27 cellular contexts compared by ENCODE assay signal in the genomic region with DNA sequence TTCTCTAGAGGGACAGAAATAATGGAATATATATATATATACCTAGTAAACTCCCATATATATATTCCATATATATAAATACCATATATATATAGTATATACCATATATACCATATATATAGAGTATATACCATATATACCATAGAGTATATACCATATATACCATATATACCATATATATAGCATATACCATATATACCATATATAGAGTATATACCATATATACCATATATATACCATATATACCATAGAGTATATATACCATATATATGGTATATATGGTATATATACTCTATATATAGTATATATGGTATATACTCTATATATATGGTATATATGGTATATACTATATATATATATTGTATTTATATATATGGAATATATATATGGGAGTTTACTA.
"Had no signal": no experiment of that assay in that cellular context is flagged by ENCODE, and none has a peak within 500 bp of the region (broad histone marks: within the 10 kb centered on the region; RNA-seq: fewer than 3 reads in every experiment).

No MANE protein-coding gene starts in this region.

- H3K27ac ChIP-seq: brain microvascular endothelial cell, epithelial cell of prostate, esophagus squamous epithelium, heart left ventricle, hepatocyte had no signal

- FAIRE-seq: astrocyte, bronchial epithelial cell, endometrium, endothelial cell of umbilical vein had no signal

- DNase-seq: activated CD4-positive, alpha-beta memory T cell treated with anti-CD3 and anti-CD28 coated beads, Interleukin-2, amount 10 ng/mL, durations not matched to agents 7 days and 5 days; activated CD4-positive, alpha-beta T cell treated with anti-CD3 and anti-CD28 coated beads for 36 hours; activated CD4-positive, alpha-beta T cell treated with anti-CD3 and anti-CD28 coated beads, Interleukin-2, amount 10 ng/mL, durations not matched to agents 24 days and 14 days; activated CD4-positive, CD25-positive, alpha-beta regulatory T cell; activated CD4-positive, CD25-positive, alpha-beta regulatory T cell treated with anti-CD3 and anti-CD28 coated beads, Interleukin-2, amount 50 U/mL, for 72 hours; activated CD8-positive, alpha-beta memory T cell treated with anti-CD3 and anti-CD28 coated beads, Interleukin-2, amount 50 U/mL, for 48 hours; activated gamma-delta T cell; activated naive CD4-positive, alpha-beta T cell; activated naive CD4-positive, alpha-beta T cell treated with anti-CD3 and anti-CD28 coated beads, Interleukin-2, amount 10 ng/mL, durations not matched to agents 7 days and 5 days; activated naive CD8-positive, alpha-beta T cell treated with anti-CD3 and anti-CD28 coated beads, Interleukin-2, amount 10 ng/mL, durations not matched to agents 7 days and 5 days; activated T-cell treated with anti-CD3 and anti-CD28 coated beads for 4 hours; activated T-cell treated with anti-CD3 and anti-CD28 coated beads, Interleukin-2, amount 50 U/mL, for 24 hours; activated T-cell treated with anti-CD3 and anti-CD28 coated beads, Interleukin-2, amount 50 U/mL, for 72 hours; brain microvascular endothelial cell; effector CD8-positive, alpha-beta T cell; esophagus squamous epithelium; foreskin melanocyte; heart left ventricle; T-helper 1 cell; T-helper 17 cell; T1000 had no signal

- H3K9me3 ChIP-seq: esophagus squamous epithelium, heart left ventricle had no signal

- H3K4me3 ChIP-seq: esophagus squamous epithelium, heart left ventricle, hepatocyte had no signal

- H3K36me3 ChIP-seq: brain microvascular endothelial cell, esophagus squamous epithelium, heart left ventricle had no signal
